In the genomic region with DNA sequence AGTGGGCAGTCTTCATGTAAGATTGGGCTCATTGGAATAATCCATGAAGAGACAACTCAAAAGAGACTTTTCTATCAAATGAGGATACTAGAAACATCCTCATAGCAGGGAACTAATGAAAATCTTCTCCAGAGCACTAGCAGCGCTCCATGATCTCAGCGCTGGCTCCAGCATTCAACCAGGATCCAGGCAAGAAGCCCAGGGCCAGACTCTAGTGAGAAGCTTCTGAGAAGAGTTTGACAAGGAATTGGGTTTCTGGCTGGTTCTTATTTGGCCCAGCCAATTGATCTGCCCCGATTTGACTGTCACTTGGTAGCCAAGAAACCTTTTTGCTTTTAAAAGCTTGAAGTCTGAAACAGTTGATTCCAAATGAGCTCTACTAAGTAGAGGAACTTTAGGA, we compare ENCODE assay signal across 22 cellular contexts.
DNase-seq lines count a peak whose midpoint lies in the region; ATAC-seq, FAIRE-seq and TF ChIP-seq lines count a peak whose summit lies in the region.
"Had no signal": no experiment of that assay in that cellular context is flagged by ENCODE, and none has a peak within 500 bp of the region (broad histone marks: within the 10 kb centered on the region; RNA-seq: fewer than 3 reads in every experiment).

No MANE protein-coding gene starts in this region.

- H3K4me3 ChIP-seq in A549 (no peak overlapping the region), ascending aorta (no peak overlapping the region), hepatocyte (no peak overlapping the region), prostate gland (no peak overlapping the region)
- H3K4me3 ChIP-seq: GM23248 had no signal

- POLR2A ChIA-PET in A549 (lab: Yijun Ruan, JAX), result no interaction called here

- TF ChIP-seq RAD21 in A549 (conservative IDR thresholded peaks at IDR 0.05 in 1 of 2, IDR thresholded peaks at IDR 0.05 in 1 of 2), result no peak

- FAIRE-seq in A549 (lab: Jason Lieb, UNC), result no peak

- no peak for ATAC-seq in A549
- ATAC-seq: CD8-positive, alpha-beta T cell; Right ventricle myocardium inferior had no signal

- H3K79me2 ChIP-seq in hepatocyte, result peaks cover 34% of the 10 kb centered on the region

- TF ChIP-seq POLR2A in A549 (IDR thresholded peaks at IDR 0.05; ENCODE audit: low read length), result no peak
- no peak for TF ChIP-seq POLR2A in prostate gland (IDR thresholded peaks at IDR 0.05)

- H3K9me2 ChIP-seq in hepatocyte (replicated peaks; ENCODE audit: insufficient read depth), result no peaks in the 10 kb centered on the region

- H2AFZ ChIP-seq in hepatocyte, result no peak overlapping the region
- H2AFZ ChIP-seq: GM23248 had no signal

- H3K27me3 ChIP-seq in ascending aorta (no peaks in the 10 kb centered on the region), hepatocyte (no peaks in the 10 kb centered on the region), prostate gland (replicated peaks; ENCODE audit: insufficient read depth) (no peaks in the 10 kb centered on the region)

- H3K4me1 Mint-ChIP-seq in activated naive CD8-positive, alpha-beta T cell treated with anti-CD3 and anti-CD28 coated beads for 36 hours, result peaks cover 2% of the 10 kb centered on the region
- peaks cover 8% of the 10 kb centered on the region for H3K4me1 Mint-ChIP-seq in activated T-helper 2 cell treated with anti-CD3 and anti-CD28 coated beads, Interferon-gamma antibody, Interleukin-2, Interleukin-4, amounts not matched to agents 10 μg/mL and 5 μg/mL and 100 μg/mL, durations not matched to agents 14 hours and 24 hours and 36 hours (ENCODE audit: low read depth)

- H3K36me3 ChIP-seq in ascending aorta (no peaks in the 10 kb centered on the region), hepatocyte (replicated peaks; ENCODE audit: insufficient read depth, low read depth) (no peaks in the 10 kb centered on the region), prostate gland (no peaks in the 10 kb centered on the region)

- no peak overlapping the region for H3K27ac Mint-ChIP-seq in activated naive CD8-positive, alpha-beta T cell treated with anti-CD3 and anti-CD28 coated beads for 36 hours
- no peak overlapping the region for H3K27ac Mint-ChIP-seq in activated T-helper 2 cell treated with anti-CD3 and anti-CD28 coated beads, Interferon-gamma antibody, Interleukin-2, Interleukin-4, amounts not matched to agents 10 μg/mL and 5 μg/mL and 100 μg/mL, durations not matched to agents 14 hours and 24 hours and 36 hours
- H3K27ac Mint-ChIP-seq: CD8-positive, alpha-beta T cell; HFFc6 had no signal

- no peaks in the 10 kb centered on the region for H4K20me1 ChIP-seq in hepatocyte (ENCODE audit: insufficient read depth, poor library complexity, severe bottlenecking)

- H3K36me3 Mint-ChIP-seq in activated naive CD8-positive, alpha-beta T cell treated with anti-CD3 and anti-CD28 coated beads for 36 hours, result peaks cover 12% of the 10 kb centered on the region
- H3K36me3 Mint-ChIP-seq in activated T-helper 2 cell treated with anti-CD3 and anti-CD28 coated beads, Interferon-gamma antibody, Interleukin-2, Interleukin-4, amounts not matched to agents 10 μg/mL and 5 μg/mL and 100 μg/mL, durations not matched to agents 14 hours and 24 hours and 36 hours (ENCODE audit: low read depth), result no peaks in the 10 kb centered on the region

- peaks cover 51% of the 10 kb centered on the region for H3K4me1 ChIP-seq in A549
- H3K4me1 ChIP-seq in ascending aorta, result peaks cover 0 to 27% of the 10 kb centered on the region in 2 donors
- no peaks in the 10 kb centered on the region for H3K4me1 ChIP-seq in hepatocyte (ENCODE audit: insufficient read depth)
- H3K4me1 ChIP-seq in prostate gland (replicated peaks), result no peaks in the 10 kb centered on the region

- H3K9me3 Mint-ChIP-seq in activated naive CD8-positive, alpha-beta T cell treated with anti-CD3 and anti-CD28 coated beads for 36 hours, result no peaks in the 10 kb centered on the region
- H3K9me3 Mint-ChIP-seq in activated T-helper 2 cell treated with anti-CD3 and anti-CD28 coated beads, Interferon-gamma antibody, Interleukin-2, Interleukin-4, amounts not matched to agents 10 μg/mL and 5 μg/mL and 100 μg/mL, durations not matched to agents 14 hours and 24 hours and 36 hours, result no peaks in the 10 kb centered on the region
- H3K9me3 Mint-ChIP-seq: CD8-positive, alpha-beta T cell; H9; HFFc6 had no signal

- H3K4me2 ChIP-seq in A549 (no peak overlapping the region), hepatocyte (no peak overlapping the region)

- intact Hi-C loops in ascending aorta (cut with DNase I) (no loop called here), prostate gland (cut with DNase I) (no loop called here), cardiac septum (cut with DNase I) (no loop called here)
- intact Hi-C loops in activated T-helper 2 cell treated with anti-CD3 and anti-CD28 coated beads, Interferon-gamma antibody, Interleukin-2, Interleukin-4, amounts not matched to agents 10 μg/mL and 5 μg/mL and 100 μg/mL, durations not matched to agents 14 hours and 24 hours and 36 hours (cut with micrococcal nuclease), result no loop called here

- no peaks in the 10 kb centered on the region for H3K27me3 Mint-ChIP-seq in activated naive CD8-positive, alpha-beta T cell treated with anti-CD3 and anti-CD28 coated beads for 36 hours
- H3K27me3 Mint-ChIP-seq in activated T-helper 2 cell treated with anti-CD3 and anti-CD28 coated beads, Interferon-gamma antibody, Interleukin-2, Interleukin-4, amounts not matched to agents 10 μg/mL and 5 μg/mL and 100 μg/mL, durations not matched to agents 14 hours and 24 hours and 36 hours (ENCODE audit: low read depth), result no peaks in the 10 kb centered on the region

- H3K9me3 ChIP-seq in A549, result no peaks in the 10 kb centered on the region
- no peaks in the 10 kb centered on the region for H3K9me3 ChIP-seq in ascending aorta
- no peaks in the 10 kb centered on the region for H3K9me3 ChIP-seq in hepatocyte (ENCODE audit: low read depth)
- H3K9me3 ChIP-seq in prostate gland, result no peaks in the 10 kb centered on the region

- H3K27ac ChIP-seq in A549 (peak overlapping the region; percentile 86 to 91), ascending aorta (peak overlapping the region; percentile 8 to 49), hepatocyte (peak overlapping the region; percentile 9), prostate gland (peak overlapping the region; percentile 36 to 45)
- H3K27ac ChIP-seq: 22Rv1, GM23248 had no signal

- DNase-seq in A549 (ENCODE audit: low read depth in 1 of 2, low spot score in 1 of 2) (no peak), ascending aorta (ENCODE audit: low spot score in 2 of 2) (no peak), hepatocyte (ENCODE audit: low spot score) (no peak), prostate gland (ENCODE audit: low spot score) (no peak), SKM-1 (lab: John Stamatoyannopoulos, UW; ENCODE audit: unreplicated experiment) (no peak), cardiac septum (ENCODE audit: low spot score) (no peak)
- no peak for DNase-seq in activated naive CD8-positive, alpha-beta T cell treated with anti-CD3 and anti-CD28 coated beads for 36 hours
- DNase-seq in activated T-helper 2 cell treated with anti-CD3 and anti-CD28 coated beads, Interferon-gamma antibody, Interleukin-2, Interleukin-4, amounts not matched to agents 10 μg/mL and 5 μg/mL and 100 μg/mL, durations not matched to agents 14 hours and 24 hours and 36 hours (ENCODE audit: low spot score), result no peak
- DNase-seq: AML-193; CD8-positive, alpha-beta T cell; GM23248; H9; HFFc6; NCI-H1092; NCI-H1436; NCI-H187 treated with DMSO at 0.1 percent for 48 hours; NCI-H2227 treated with DMSO at 0.1 percent for 48 hours; NCI-H510A treated with DMSO at 0.1 percent for 48 hours; NCI-H774; OCI-M1 had no signal

- TF ChIP-seq CTCF in A549 (IDR thresholded peaks at IDR 0.05) (no peak), ascending aorta (IDR thresholded peaks at IDR 0.05) (no peak), hepatocyte (IDR thresholded peaks at IDR 0.05; ENCODE audit: poor library complexity) (no peak), prostate gland (IDR thresholded peaks at IDR 0.05) (no peak)

- CTCF ChIA-PET in A549 (lab: Yijun Ruan, JAX), result interaction anchor here (1.4 to 5.0 kb wide), 2 partner anchors 9 to 129 kb away, joined by 4 to 64 read pairs; no protein-coding TSS in a partner anchor

- H3K4me3 Mint-ChIP-seq in activated naive CD8-positive, alpha-beta T cell treated with anti-CD3 and anti-CD28 coated beads for 36 hours, result no peak overlapping the region
- no peak overlapping the region for H3K4me3 Mint-ChIP-seq in activated T-helper 2 cell treated with anti-CD3 and anti-CD28 coated beads, Interferon-gamma antibody, Interleukin-2, Interleukin-4, amounts not matched to agents 10 μg/mL and 5 μg/mL and 100 μg/mL, durations not matched to agents 14 hours and 24 hours and 36 hours (ENCODE audit: low read depth)
- H3K4me3 Mint-ChIP-seq: CD8-positive, alpha-beta T cell; H9; HFFc6 had no signal

- 95% methylated on average over 3 of the region's 3 CpGs for WGBS in A549 (ENCODE audit: missing lambda C conversion rate)
- WGBS in hepatocyte (ENCODE audit: low lambda C conversion rate, missing lambda C conversion rate), result 96% methylated on average over 3 of the region's 3 CpGs
- WGBS in prostate gland, result 83% methylated on average over 3 of the region's 3 CpGs

- no peak for TF ChIP-seq EP300 in A549 (IDR thresholded peaks at IDR 0.05)

TF ChIP-seq in A549, 52 proteins besides CTCF, POLR2A, EP300 and RAD21 (continues in another document):
- TF ChIP-seq NPAS2 (CRISPR knock-in tag; IDR thresholded peaks at IDR 0.05; ENCODE audit: borderline replicate concordance), result no peak
- no peak for TF ChIP-seq HOXB5 (CRISPR knock-in tag; IDR thresholded peaks at IDR 0.05)
- TF ChIP-seq GATA3 (IDR thresholded peaks at IDR 0.05; ENCODE audit: borderline replicate concordance), result no peak
- TF ChIP-seq, protein P1, sequence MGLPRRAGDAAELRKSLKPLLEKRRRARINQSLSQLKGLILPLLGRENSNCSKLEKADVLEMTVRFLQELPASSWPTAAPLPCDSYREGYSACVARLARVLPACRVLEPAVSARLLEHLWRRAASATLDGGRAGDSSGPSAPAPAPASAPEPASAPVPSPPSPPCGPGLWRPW (IDR thresholded peaks at IDR 0.05), result no peak
- TF ChIP-seq FOSB (CRISPR knock-in tag; IDR thresholded peaks at IDR 0.05), result no peak
- no peak for TF ChIP-seq FOXS1 (CRISPR knock-in tag; IDR thresholded peaks at IDR 0.05)
- no peak for TF ChIP-seq CHD4 (IDR thresholded peaks at IDR 0.05; ENCODE audit: borderline replicate concordance)
- no peak for TF ChIP-seq EHF (CRISPR knock-in tag; IDR thresholded peaks at IDR 0.05)
- TF ChIP-seq RFX5 (IDR thresholded peaks at IDR 0.05), result no peak
- TF ChIP-seq JUN (IDR thresholded peaks at IDR 0.05), result no peak
- no peak for TF ChIP-seq SMC3 (IDR thresholded peaks at IDR 0.05)
- TF ChIP-seq, protein P2, sequence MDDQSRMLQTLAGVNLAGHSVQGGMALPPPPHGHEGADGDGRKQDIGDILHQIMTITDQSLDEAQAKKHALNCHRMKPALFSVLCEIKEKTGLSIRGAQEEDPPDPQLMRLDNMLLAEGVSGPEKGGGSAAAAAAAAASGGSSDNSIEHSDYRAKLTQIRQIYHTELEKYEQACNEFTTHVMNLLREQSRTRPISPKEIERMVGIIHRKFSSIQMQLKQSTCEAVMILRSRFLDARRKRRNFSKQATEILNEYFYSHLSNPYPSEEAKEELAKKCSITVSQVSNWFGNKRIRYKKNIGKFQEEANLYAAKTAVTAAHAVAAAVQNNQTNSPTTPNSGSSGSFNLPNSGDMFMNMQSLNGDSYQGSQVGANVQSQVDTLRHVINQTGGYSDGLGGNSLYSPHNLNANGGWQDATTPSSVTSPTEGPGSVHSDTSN (IDR thresholded peaks at IDR 0.05), result no peak

Comparison
In these comparisons a context has a peak if more than half of its experiments do, and no peak if none do; other contexts are left out.
1. H3K27ac ChIP-seq: peak in every context shown above with its lines; median percentile 88 in A549; 40 in prostate gland; 28 in ascending aorta; 9 in hepatocyte.